Comparison of ENCODE assay signal across 1 cellular context in genomic region chr14:24436355-24437019, GRCh38.
TF ChIP-seq lines count a peak whose summit lies in the region.

No MANE protein-coding gene starts in this region.

TF ChIP-seq in HEK293, 187 proteins besides CTCF, POLR2A, EP300 and RAD21 (continued from another document):
- peak; percentile 85 for TF ChIP-seq PRDM10 (tag by site-specific recombination; IDR thresholded peaks at IDR 0.05)
- TF ChIP-seq ZNF677 (tag by site-specific recombination; IDR thresholded peaks at IDR 0.05) = no peak
- peak; percentile 73 for TF ChIP-seq ZNF654 (tag by site-specific recombination; IDR thresholded peaks at IDR 0.05; ENCODE audit: low read depth)
- no peak for TF ChIP-seq ZNF132 (tag by site-specific recombination; IDR thresholded peaks at IDR 0.05; ENCODE audit: borderline replicate concordance)
TF ChIP-seq in HEK293: peak in this region for 3.
